ENCODE assay signal across 1 cellular context in genomic region chr20:62302341-62303048, GRCh38.
A peak's percentile ranks its signal among the peaks of the same experiment; 100 is the strongest.
TF ChIP-seq lines count a peak whose summit lies in the region.

A gene with protein sequence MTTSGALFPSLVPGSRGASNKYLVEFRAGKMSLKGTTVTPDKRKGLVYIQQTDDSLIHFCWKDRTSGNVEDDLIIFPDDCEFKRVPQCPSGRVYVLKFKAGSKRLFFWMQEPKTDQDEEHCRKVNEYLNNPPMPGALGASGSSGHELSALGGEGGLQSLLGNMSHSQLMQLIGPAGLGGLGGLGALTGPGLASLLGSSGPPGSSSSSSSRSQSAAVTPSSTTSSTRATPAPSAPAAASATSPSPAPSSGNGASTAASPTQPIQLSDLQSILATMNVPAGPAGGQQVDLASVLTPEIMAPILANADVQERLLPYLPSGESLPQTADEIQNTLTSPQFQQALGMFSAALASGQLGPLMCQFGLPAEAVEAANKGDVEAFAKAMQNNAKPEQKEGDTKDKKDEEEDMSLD (plus strand): TSS chr20:62302997. CDS start chr20:62303569, 572 bp downstream.

TF ChIP-seq in HepG2, 621 proteins besides CTCF, POLR2A, EP300 and RAD21 (continued from another document and continues in another):
- TF ChIP-seq, protein P1, sequence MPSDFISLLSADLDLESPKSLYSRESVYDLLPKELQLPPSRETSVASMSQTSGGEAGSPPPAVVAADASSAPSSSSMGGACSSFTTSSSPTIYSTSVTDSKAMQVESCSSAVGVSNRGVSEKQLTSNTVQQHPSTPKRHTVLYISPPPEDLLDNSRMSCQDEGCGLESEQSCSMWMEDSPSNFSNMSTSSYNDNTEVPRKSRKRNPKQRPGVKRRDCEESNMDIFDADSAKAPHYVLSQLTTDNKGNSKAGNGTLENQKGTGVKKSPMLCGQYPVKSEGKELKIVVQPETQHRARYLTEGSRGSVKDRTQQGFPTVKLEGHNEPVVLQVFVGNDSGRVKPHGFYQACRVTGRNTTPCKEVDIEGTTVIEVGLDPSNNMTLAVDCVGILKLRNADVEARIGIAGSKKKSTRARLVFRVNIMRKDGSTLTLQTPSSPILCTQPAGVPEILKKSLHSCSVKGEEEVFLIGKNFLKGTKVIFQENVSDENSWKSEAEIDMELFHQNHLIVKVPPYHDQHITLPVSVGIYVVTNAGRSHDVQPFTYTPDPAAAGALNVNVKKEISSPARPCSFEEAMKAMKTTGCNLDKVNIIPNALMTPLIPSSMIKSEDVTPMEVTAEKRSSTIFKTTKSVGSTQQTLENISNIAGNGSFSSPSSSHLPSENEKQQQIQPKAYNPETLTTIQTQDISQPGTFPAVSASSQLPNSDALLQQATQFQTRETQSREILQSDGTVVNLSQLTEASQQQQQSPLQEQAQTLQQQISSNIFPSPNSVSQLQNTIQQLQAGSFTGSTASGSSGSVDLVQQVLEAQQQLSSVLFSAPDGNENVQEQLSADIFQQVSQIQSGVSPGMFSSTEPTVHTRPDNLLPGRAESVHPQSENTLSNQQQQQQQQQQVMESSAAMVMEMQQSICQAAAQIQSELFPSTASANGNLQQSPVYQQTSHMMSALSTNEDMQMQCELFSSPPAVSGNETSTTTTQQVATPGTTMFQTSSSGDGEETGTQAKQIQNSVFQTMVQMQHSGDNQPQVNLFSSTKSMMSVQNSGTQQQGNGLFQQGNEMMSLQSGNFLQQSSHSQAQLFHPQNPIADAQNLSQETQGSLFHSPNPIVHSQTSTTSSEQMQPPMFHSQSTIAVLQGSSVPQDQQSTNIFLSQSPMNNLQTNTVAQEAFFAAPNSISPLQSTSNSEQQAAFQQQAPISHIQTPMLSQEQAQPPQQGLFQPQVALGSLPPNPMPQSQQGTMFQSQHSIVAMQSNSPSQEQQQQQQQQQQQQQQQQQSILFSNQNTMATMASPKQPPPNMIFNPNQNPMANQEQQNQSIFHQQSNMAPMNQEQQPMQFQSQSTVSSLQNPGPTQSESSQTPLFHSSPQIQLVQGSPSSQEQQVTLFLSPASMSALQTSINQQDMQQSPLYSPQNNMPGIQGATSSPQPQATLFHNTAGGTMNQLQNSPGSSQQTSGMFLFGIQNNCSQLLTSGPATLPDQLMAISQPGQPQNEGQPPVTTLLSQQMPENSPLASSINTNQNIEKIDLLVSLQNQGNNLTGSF (CRISPR knock-in tag; IDR thresholded peaks at IDR 0.05), result peak; percentile 66; the same call in 1 of the 2 replicates
- TF ChIP-seq EED (CRISPR knock-in tag; IDR thresholded peaks at IDR 0.05) (no peak), ZXDC (CRISPR knock-in tag; IDR thresholded peaks at IDR 0.05) (no peak), FOXO4 (CRISPR knock-in tag; conservative IDR thresholded peaks at IDR 0.05) (no peak), MED13 (CRISPR knock-in tag; IDR thresholded peaks at IDR 0.05) (peak; percentile 90), GATA4 (IDR thresholded peaks at IDR 0.05; ENCODE audit: borderline replicate concordance, low read depth) (no peak), RFX5 (IDR thresholded peaks at IDR 0.05; ENCODE audit: low read depth, low read length) (no peak), ELF3 (CRISPR knock-in tag; IDR thresholded peaks at IDR 0.05) (peak; percentile 90), BRD4 (CRISPR knock-in tag; IDR thresholded peaks at IDR 0.05) (no peak), ZNF335 (CRISPR knock-in tag; IDR thresholded peaks at IDR 0.05) (no peak; the same call in 1 of the 2 replicates), TOPORS (CRISPR knock-in tag; IDR thresholded peaks at IDR 0.05) (peak; percentile 30; the same call in 1 of the 2 replicates), CHD4 (IDR thresholded peaks at IDR 0.05; ENCODE audit: borderline replicate concordance, low read length) (peak; percentile 96), NAIF1 (CRISPR knock-in tag; IDR thresholded peaks at IDR 0.05; ENCODE audit: borderline replicate concordance) (no peak), ZNF709 (CRISPR knock-in tag; IDR thresholded peaks at IDR 0.05) (no peak), ZNF431 (CRISPR knock-in tag; IDR thresholded peaks at IDR 0.05; ENCODE audit: borderline replicate concordance, low read depth) (0 out of 2 replicates have a peak, but pooled peaks have one; percentile 17), SMARCC2 (IDR thresholded peaks at IDR 0.05) (no peak), MAZ (IDR thresholded peaks at IDR 0.05; ENCODE audit: borderline replicate concordance, low read depth, low read length) (peak; percentile 93), MAZ (CRISPR knock-in tag; IDR thresholded peaks at IDR 0.05; ENCODE audit: low read depth) (peak; percentile 48), MED8 (CRISPR knock-in tag; IDR thresholded peaks at IDR 0.05; ENCODE audit: insufficient replicate concordance) (no peak), BRF2 (CRISPR knock-in tag; IDR thresholded peaks at IDR 0.05) (0 out of 2 replicates have a peak, but pooled peaks have one; percentile 9), HOXA9 (CRISPR knock-in tag; IDR thresholded peaks at IDR 0.05; ENCODE audit: borderline replicate concordance) (no peak), ZNF451 (CRISPR knock-in tag; IDR thresholded peaks at IDR 0.05) (no peak; the same call in 1 of the 2 replicates)
- TF ChIP-seq, protein P2, sequence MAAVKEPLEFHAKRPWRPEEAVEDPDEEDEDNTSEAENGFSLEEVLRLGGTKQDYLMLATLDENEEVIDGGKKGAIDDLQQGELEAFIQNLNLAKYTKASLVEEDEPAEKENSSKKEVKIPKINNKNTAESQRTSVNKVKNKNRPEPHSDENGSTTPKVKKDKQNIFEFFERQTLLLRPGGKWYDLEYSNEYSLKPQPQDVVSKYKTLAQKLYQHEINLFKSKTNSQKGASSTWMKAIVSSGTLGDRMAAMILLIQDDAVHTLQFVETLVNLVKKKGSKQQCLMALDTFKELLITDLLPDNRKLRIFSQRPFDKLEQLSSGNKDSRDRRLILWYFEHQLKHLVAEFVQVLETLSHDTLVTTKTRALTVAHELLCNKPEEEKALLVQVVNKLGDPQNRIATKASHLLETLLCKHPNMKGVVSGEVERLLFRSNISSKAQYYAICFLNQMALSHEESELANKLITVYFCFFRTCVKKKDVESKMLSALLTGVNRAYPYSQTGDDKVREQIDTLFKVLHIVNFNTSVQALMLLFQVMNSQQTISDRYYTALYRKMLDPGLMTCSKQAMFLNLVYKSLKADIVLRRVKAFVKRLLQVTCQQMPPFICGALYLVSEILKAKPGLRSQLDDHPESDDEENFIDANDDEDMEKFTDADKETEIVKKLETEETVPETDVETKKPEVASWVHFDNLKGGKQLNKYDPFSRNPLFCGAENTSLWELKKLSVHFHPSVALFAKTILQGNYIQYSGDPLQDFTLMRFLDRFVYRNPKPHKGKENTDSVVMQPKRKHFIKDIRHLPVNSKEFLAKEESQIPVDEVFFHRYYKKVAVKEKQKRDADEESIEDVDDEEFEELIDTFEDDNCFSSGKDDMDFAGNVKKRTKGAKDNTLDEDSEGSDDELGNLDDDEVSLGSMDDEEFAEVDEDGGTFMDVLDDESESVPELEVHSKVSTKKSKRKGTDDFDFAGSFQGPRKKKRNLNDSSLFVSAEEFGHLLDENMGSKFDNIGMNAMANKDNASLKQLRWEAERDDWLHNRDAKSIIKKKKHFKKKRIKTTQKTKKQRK (IDR thresholded peaks at IDR 0.05; ENCODE audit: low read length), result no peak
- TF ChIP-seq, protein P3, sequence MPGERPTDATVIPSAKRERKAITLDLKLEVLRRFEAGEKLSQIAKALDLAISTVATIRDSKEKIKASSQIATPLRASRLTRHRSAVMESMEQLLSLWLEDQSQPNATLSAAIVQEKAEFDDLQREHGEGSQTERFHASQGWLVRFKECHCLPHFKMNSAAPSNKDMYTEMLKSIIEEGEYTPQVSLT (CRISPR knock-in tag; IDR thresholded peaks at IDR 0.05; ENCODE audit: borderline replicate concordance, low read depth), result no peak
- TF ChIP-seq, protein P4, sequence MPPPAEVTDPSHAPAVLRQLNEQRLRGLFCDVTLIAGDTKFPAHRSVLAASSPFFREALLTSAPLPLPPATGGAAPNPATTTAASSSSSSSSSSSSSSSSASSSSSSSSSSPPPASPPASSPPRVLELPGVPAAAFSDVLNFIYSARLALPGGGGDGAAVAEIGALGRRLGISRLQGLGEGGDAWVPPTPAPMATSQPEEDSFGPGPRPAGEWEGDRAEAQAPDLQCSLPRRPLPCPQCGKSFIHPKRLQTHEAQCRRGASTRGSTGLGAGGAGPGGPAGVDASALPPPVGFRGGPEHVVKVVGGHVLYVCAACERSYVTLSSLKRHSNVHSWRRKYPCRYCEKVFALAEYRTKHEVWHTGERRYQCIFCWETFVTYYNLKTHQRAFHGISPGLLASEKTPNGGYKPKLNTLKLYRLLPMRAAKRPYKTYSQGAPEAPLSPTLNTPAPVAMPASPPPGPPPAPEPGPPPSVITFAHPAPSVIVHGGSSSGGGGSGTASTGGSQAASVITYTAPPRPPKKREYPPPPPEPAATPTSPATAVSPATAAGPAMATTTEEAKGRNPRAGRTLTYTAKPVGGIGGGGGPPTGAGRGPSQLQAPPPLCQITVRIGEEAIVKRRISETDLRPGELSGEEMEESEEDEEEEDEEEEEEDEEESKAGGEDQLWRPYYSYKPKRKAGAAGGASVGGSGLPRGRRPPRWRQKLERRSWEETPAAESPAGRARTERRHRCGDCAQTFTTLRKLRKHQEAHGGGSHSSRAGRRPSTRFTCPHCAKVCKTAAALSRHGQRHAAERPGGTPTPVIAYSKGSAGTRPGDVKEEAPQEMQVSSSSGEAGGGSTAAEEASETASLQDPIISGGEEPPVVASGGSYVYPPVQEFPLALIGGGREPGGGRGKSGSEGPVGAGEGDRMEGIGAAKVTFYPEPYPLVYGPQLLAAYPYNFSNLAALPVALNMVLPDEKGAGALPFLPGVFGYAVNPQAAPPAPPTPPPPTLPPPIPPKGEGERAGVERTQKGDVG (CRISPR knock-in tag; IDR thresholded peaks at IDR 0.05; ENCODE audit: borderline replicate concordance), result peak; percentile 56
- TF ChIP-seq, protein P5, sequence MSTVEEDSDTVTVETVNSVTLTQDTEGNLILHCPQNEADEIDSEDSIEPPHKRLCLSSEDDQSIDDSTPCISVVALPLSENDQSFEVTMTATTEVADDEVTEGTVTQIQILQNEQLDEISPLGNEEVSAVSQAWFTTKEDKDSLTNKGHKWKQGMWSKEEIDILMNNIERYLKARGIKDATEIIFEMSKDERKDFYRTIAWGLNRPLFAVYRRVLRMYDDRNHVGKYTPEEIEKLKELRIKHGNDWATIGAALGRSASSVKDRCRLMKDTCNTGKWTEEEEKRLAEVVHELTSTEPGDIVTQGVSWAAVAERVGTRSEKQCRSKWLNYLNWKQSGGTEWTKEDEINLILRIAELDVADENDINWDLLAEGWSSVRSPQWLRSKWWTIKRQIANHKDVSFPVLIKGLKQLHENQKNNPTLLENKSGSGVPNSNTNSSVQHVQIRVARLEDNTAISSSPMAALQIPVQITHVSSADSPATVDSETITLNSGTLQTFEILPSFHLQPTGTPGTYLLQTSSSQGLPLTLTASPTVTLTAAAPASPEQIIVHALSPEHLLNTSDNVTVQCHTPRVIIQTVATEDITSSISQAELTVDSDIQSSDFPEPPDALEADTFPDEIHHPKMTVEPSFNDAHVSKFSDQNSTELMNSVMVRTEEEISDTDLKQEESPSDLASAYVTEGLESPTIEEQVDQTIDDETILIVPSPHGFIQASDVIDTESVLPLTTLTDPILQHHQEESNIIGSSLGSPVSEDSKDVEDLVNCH (CRISPR knock-in tag; IDR thresholded peaks at IDR 0.05), result no peak
- TF ChIP-seq, protein P6, sequence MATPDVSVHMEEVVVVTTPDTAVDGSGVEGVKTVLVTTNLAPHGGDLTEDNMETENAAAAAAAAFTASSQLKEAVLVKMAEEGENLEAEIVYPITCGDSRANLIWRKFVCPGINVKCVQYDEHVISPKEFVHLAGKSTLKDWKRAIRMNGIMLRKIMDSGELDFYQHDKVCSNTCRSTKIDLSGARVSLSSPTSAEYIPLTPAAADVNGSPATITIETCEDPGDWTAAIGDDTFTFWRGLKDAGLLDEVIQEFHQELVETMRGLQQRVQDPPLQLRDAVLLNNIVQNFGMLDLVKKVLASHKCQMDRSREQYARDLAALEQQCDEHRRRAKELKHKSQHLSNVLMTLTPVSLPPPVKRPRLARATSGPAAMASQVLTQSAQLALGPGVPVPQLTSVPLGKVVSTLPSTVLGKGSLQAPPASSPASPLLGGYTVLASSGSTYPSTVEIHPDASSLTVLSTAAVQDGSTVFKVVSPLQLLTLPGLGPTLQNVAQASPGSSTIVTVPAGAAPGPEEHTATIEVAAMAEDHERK (CRISPR knock-in tag; IDR thresholded peaks at IDR 0.05; ENCODE audit: low read depth), result peak; percentile 70; the same call in 1 of the 2 replicates
